11 cellular contexts compared by ENCODE assay signal in genomic region chr6:45532626-45533258, GRCh38.
A peak's percentile ranks its signal among the peaks of the same experiment; 100 is the strongest.
DNase-seq lines count a peak whose midpoint lies in the region; ATAC-seq and TF ChIP-seq lines count a peak whose summit lies in the region.
"Had no signal": no experiment of that assay in that cellular context is flagged by ENCODE, and none has a peak within 500 bp of the region (broad histone marks: within the 10 kb centered on the region; RNA-seq: fewer than 3 reads in every experiment).

No MANE protein-coding gene starts in this region.

- intact Hi-C loops in esophagus muscularis mucosa (cut with DNase I) (no loop called here), upper lobe of right lung (cut with DNase I) (no loop called here)
- intact Hi-C loops in CD4-positive, alpha-beta T cell (cut with DNase I, micrococcal nuclease): no loop called here

- H3K27ac ChIP-seq in esophagus muscularis mucosa (replicated peaks in 1 of 4) (no peak overlapping the region), muscle layer of duodenum (ENCODE audit: low read length) (no peak overlapping the region), upper lobe of right lung (no peak overlapping the region)
- H3K27ac ChIP-seq in CD4-positive, alpha-beta T cell (ENCODE audit: low read depth, low read length): no peak overlapping the region
- H3K27ac ChIP-seq: KMS-11 had no signal

- H3K4me3 Mint-ChIP-seq in activated naive CD4-positive, alpha-beta T cell treated with anti-CD3 and anti-CD28 coated beads, Interleukin-2, amount 50 U/mL, for 24 hours: no peak overlapping the region
- H3K4me3 Mint-ChIP-seq in CD4-positive, alpha-beta T cell: no peak overlapping the region
- H3K4me3 Mint-ChIP-seq: activated naive CD4-positive, alpha-beta T cell treated with anti-CD3 and anti-CD28 coated beads, Interleukin-2, amount 10 ng/mL, durations not matched to agents 7 days and 5 days had no signal

- 30% methylated on average over 7 of the region's 7 CpGs for whole genome bisulfite sequencing in esophagus muscularis mucosa

- ATAC-seq in upper lobe of right lung (no peak), HG02571 (IDR thresholded peaks at IDR 0.05; ENCODE audit: unreplicated experiment) (no peak)
- ATAC-seq in CD4-positive, alpha-beta T cell (ENCODE audit: poor library complexity): no peak

- no peaks in the 10 kb centered on the region for H3K4me1 Mint-ChIP-seq in activated naive CD4-positive, alpha-beta T cell treated with anti-CD3 and anti-CD28 coated beads, Interleukin-2, amount 50 U/mL, for 24 hours
- peaks cover 4% of the 10 kb centered on the region for H3K4me1 Mint-ChIP-seq in CD4-positive, alpha-beta T cell (ENCODE audit: low read depth)

- H3K27me3 ChIP-seq in esophagus muscularis mucosa (peaks cover 0 to 13% (median 0%) of the 10 kb centered on the region in 4 donors), muscle layer of duodenum (ENCODE audit: low read depth, low read length) (no peaks in the 10 kb centered on the region), upper lobe of right lung (no peaks in the 10 kb centered on the region)
- H3K27me3 ChIP-seq in CD4-positive, alpha-beta T cell (ENCODE audit: control insufficient read depth, insufficient read depth, low read length): no peaks in the 10 kb centered on the region

- TF ChIP-seq CTCF in esophagus muscularis mucosa (IDR thresholded peaks at IDR 0.05) (no peak), upper lobe of right lung (IDR thresholded peaks at IDR 0.05) (no peak)
- no peak for TF ChIP-seq CTCF in CD4-positive, alpha-beta T cell (IDR thresholded peaks at IDR 0.05)

- POLR2A ChIA-PET in CD4-positive, alpha-beta T cell (lab: Charles Lee): interaction anchor here (0.6 to 1.0 kb wide), 2 partner anchors 111 to 282 kb away, joined by 3 to 5 read pairs; no protein-coding TSS in a partner anchor

- CTCF ChIA-PET in CD4-positive, alpha-beta T cell (lab: Charles Lee): interaction anchor here (0.6 kb wide), 1 partner anchor 125 kb away, joined by 5 read pairs; no protein-coding TSS in a partner anchor

- peaks cover 1% of the 10 kb centered on the region for H3K36me3 Mint-ChIP-seq in activated naive CD4-positive, alpha-beta T cell treated with anti-CD3 and anti-CD28 coated beads, Interleukin-2, amount 50 U/mL, for 24 hours
- peaks cover 4% of the 10 kb centered on the region for H3K36me3 Mint-ChIP-seq in CD4-positive, alpha-beta T cell (ENCODE audit: low read depth)
- H3K36me3 Mint-ChIP-seq: activated naive CD4-positive, alpha-beta T cell treated with anti-CD3 and anti-CD28 coated beads, Interleukin-2, amount 10 ng/mL, durations not matched to agents 7 days and 5 days had no signal

- no peak for TF ChIP-seq POLR2A in esophagus muscularis mucosa (IDR thresholded peaks at IDR 0.05; ENCODE audit: low read depth)

- H3K9me3 Mint-ChIP-seq in activated naive CD4-positive, alpha-beta T cell treated with anti-CD3 and anti-CD28 coated beads, Interleukin-2, amount 50 U/mL, for 24 hours: peaks cover 3% of the 10 kb centered on the region
- no peaks in the 10 kb centered on the region for H3K9me3 Mint-ChIP-seq in CD4-positive, alpha-beta T cell
- H3K9me3 Mint-ChIP-seq: activated naive CD4-positive, alpha-beta T cell treated with anti-CD3 and anti-CD28 coated beads, Interleukin-2, amount 10 ng/mL, durations not matched to agents 7 days and 5 days had no signal

- peak overlapping the region; percentile 14 for H3K27ac Mint-ChIP-seq in activated naive CD4-positive, alpha-beta T cell treated with anti-CD3 and anti-CD28 coated beads, Interleukin-2, amount 50 U/mL, for 24 hours
- H3K27ac Mint-ChIP-seq in CD4-positive, alpha-beta T cell: no peak overlapping the region
- H3K27ac Mint-ChIP-seq: activated naive CD4-positive, alpha-beta T cell treated with anti-CD3 and anti-CD28 coated beads, Interleukin-2, amount 10 ng/mL, durations not matched to agents 7 days and 5 days had no signal

- H3K27me3 Mint-ChIP-seq in activated naive CD4-positive, alpha-beta T cell treated with anti-CD3 and anti-CD28 coated beads, Interleukin-2, amount 50 U/mL, for 24 hours: no peaks in the 10 kb centered on the region
- no peaks in the 10 kb centered on the region for H3K27me3 Mint-ChIP-seq in CD4-positive, alpha-beta T cell
- H3K27me3 Mint-ChIP-seq: activated naive CD4-positive, alpha-beta T cell treated with anti-CD3 and anti-CD28 coated beads, Interleukin-2, amount 10 ng/mL, durations not matched to agents 7 days and 5 days had no signal

- H3K36me3 ChIP-seq in esophagus muscularis mucosa (no peaks in the 10 kb centered on the region), muscle layer of duodenum (ENCODE audit: control insufficient read depth in 1 of 2, insufficient read depth in 2 of 2, low read length in 2 of 2) (no peaks in the 10 kb centered on the region), upper lobe of right lung (no peaks in the 10 kb centered on the region)

- TF ChIP-seq EP300 in esophagus muscularis mucosa (IDR thresholded peaks at IDR 0.05): no peak

- DNase-seq in activated naive CD4-positive, alpha-beta T cell treated with anti-CD3 and anti-CD28 coated beads, Interleukin-2, amount 50 U/mL, for 16 hours: no peak
- DNase-seq in esophagus muscularis mucosa (ENCODE audit: extremely low spot score): no peak
- no peak for DNase-seq in upper lobe of right lung
- no peak for DNase-seq in CD4-positive, alpha-beta T cell
- DNase-seq in mesenteric fat pad (ENCODE audit: low spot score): no peak
- DNase-seq: activated naive CD4-positive, alpha-beta T cell treated with anti-CD3 and anti-CD28 coated beads, Interleukin-2, amount 10 ng/mL, durations not matched to agents 7 days and 5 days; NCI-H2171 had no signal

- no peaks in the 10 kb centered on the region for H3K9me3 ChIP-seq in esophagus muscularis mucosa
- H3K9me3 ChIP-seq in muscle layer of duodenum (ENCODE audit: control insufficient read depth in 1 of 2, low read length in 2 of 2): no peaks in the 10 kb centered on the region
- no peaks in the 10 kb centered on the region for H3K9me3 ChIP-seq in upper lobe of right lung
- H3K9me3 ChIP-seq in CD4-positive, alpha-beta T cell (ENCODE audit: control insufficient read depth, low read length): no peaks in the 10 kb centered on the region

- H3K4me1 ChIP-seq in esophagus muscularis mucosa (peaks cover 0 to 9% (median 4%) of the 10 kb centered on the region in 4 donors), muscle layer of duodenum (ENCODE audit: control insufficient read depth in 1 of 2, insufficient read depth in 2 of 2, low read length in 2 of 2) (peaks cover 0 to 4% of the 10 kb centered on the region in 2 donors), upper lobe of right lung (peaks cover 7% of the 10 kb centered on the region)

- H3K4me3 ChIP-seq in esophagus muscularis mucosa: peak overlapping the region; percentile 5 to 41 (median 20)
- peak overlapping the region; percentile 22 to 41 for H3K4me3 ChIP-seq in muscle layer of duodenum (ENCODE audit: low read depth in 1 of 2, low read length in 2 of 2)
- H3K4me3 ChIP-seq in upper lobe of right lung: peak overlapping the region; percentile 39
